In genomic region chr16:67235816-67236547, GRCh38 we compare ENCODE assay signal across 9 cellular contexts. TPM values are rescaled to one million over a fixed set of nuclear protein-coding genes. Genes with fewer than 3 reads are reported as not detected.
DNase-seq lines count a peak whose midpoint lies in the region; ATAC-seq and TF ChIP-seq lines count a peak whose summit lies in the region.
"Had no signal": no experiment of that assay in that cellular context is flagged by ENCODE, and none has a peak within 500 bp of the region (broad histone marks: within the 10 kb centered on the region; RNA-seq: fewer than 3 reads in every experiment).

No MANE protein-coding gene starts in this region.

- WGBS in mesendoderm (ENCODE audit: extremely low coverage, insufficient coverage, low lambda C conversion rate) = no CpG with 5 or more reads among the region's 17 CpGs

- peak in 3 of 7 experiments; percentile 18 to 48 (median 33) for DNase-seq in CD8-positive, alpha-beta T cell
- peak; percentile 28 to 35 for DNase-seq in activated T-helper 1 cell treated with anti-CD3 and anti-CD28 coated beads, Interleukin-2, amount 50 U/mL, for 16 hours (ENCODE audit: low read depth in 1 of 2, low spot score in 1 of 2)
- DNase-seq in naive thymus-derived CD8-positive, alpha-beta T cell = no peak
- DNase-seq in mesendoderm (no peak), GM19238 (ENCODE audit: insufficient read length, low spot score) (no peak), mesenteric fat pad (ENCODE audit: low spot score) (no peak)
- DNase-seq: GF-D8 had no signal

- POLR2A ChIA-PET in CD8-positive, alpha-beta T cell (lab: Charles Lee) = no interaction called here
- POLR2A ChIA-PET in naive thymus-derived CD8-positive, alpha-beta T cell (lab: Charles Lee) = interaction anchor here (0.8 kb wide), 1 partner anchor 9 kb away, joined by 3 read pairs; the partner anchor contains the start of gene TMEM208

- no peaks in the 10 kb centered on the region for H3K4me1 ChIP-seq in CD8-positive, alpha-beta T cell (ENCODE audit: insufficient read depth, low read length)
- H3K4me1 ChIP-seq in KMS-11 (ENCODE audit: low read depth, poor library complexity, severe bottlenecking) = peaks cover 7% of the 10 kb centered on the region
- H3K4me1 ChIP-seq in mesendoderm (ENCODE audit: control insufficient read depth, low read depth, low read length) = peaks cover 3% of the 10 kb centered on the region

- no peak overlapping the region for H3K4me3 ChIP-seq in CD8-positive, alpha-beta T cell (ENCODE audit: low read depth, low read length)
- no peak overlapping the region for H3K4me3 ChIP-seq in KMS-11 (IDR thresholded peaks at IDR 0.05; ENCODE audit: insufficient read depth, low read depth, low read length)
- H3K4me3 ChIP-seq in mesendoderm (ENCODE audit: low read length) = no peak overlapping the region

- no peaks in the 10 kb centered on the region for H4K20me1 ChIP-seq in KMS-11 (ENCODE audit: insufficient read depth)

- H3K79me2 ChIP-seq in KMS-11 (ENCODE audit: insufficient read depth, low read depth) (peaks cover 5% of the 10 kb centered on the region; the same call in 1 of the 2 replicates), mesendoderm (ENCODE audit: control insufficient read depth, insufficient read depth, low read length) (no peaks in the 10 kb centered on the region)

- H3K9me3 Mint-ChIP-seq in CD8-positive, alpha-beta T cell = no peaks in the 10 kb centered on the region
- H3K9me3 Mint-ChIP-seq in naive thymus-derived CD8-positive, alpha-beta T cell = no peaks in the 10 kb centered on the region

- no peaks in the 10 kb centered on the region for H3K27me3 ChIP-seq in CD8-positive, alpha-beta T cell (ENCODE audit: insufficient read depth, low read length)
- no peaks in the 10 kb centered on the region for H3K27me3 ChIP-seq in KMS-11 (ENCODE audit: insufficient read depth, low read depth)
- H3K27me3 ChIP-seq in mesendoderm (ENCODE audit: insufficient read depth, low read length, poor library complexity) = no peaks in the 10 kb centered on the region

- no peak overlapping the region for H4K8ac ChIP-seq in mesendoderm (ENCODE audit: low read depth, low read length)

- no peaks in the 10 kb centered on the region for H3K27me3 Mint-ChIP-seq in CD8-positive, alpha-beta T cell (ENCODE audit: low read depth)
- H3K27me3 Mint-ChIP-seq in naive thymus-derived CD8-positive, alpha-beta T cell = no peaks in the 10 kb centered on the region

- no peak overlapping the region for H3K4ac ChIP-seq in mesendoderm (ENCODE audit: low read depth, low read length)

- H3K18ac ChIP-seq in mesendoderm (ENCODE audit: low read length) = no peak overlapping the region

- no peak overlapping the region for H3K56ac ChIP-seq in mesendoderm (ENCODE audit: low read length)

- CTCF ChIA-PET in CD8-positive, alpha-beta T cell (lab: Charles Lee) = no interaction called here

- peaks cover 4% of the 10 kb centered on the region for H3K4me1 Mint-ChIP-seq in CD8-positive, alpha-beta T cell (ENCODE audit: low read depth)
- H3K4me1 Mint-ChIP-seq in naive thymus-derived CD8-positive, alpha-beta T cell = peaks cover 3 to 7% (median 4%) of the 10 kb centered on the region in 4 donors

- H2BK5ac ChIP-seq in mesendoderm (ENCODE audit: low read length) = no peak overlapping the region

- H3K23ac ChIP-seq in mesendoderm (ENCODE audit: low read length) = no peak overlapping the region

- H3K9me3 ChIP-seq in CD8-positive, alpha-beta T cell (ENCODE audit: low read length) = no peaks in the 10 kb centered on the region

- peak overlapping the region; percentile 77 for H3K27ac Mint-ChIP-seq in CD8-positive, alpha-beta T cell
- H3K27ac Mint-ChIP-seq in naive thymus-derived CD8-positive, alpha-beta T cell = peak overlapping the region in 8 of 10 donors; percentile 59 to 88 (median 76)

- H2BK15ac ChIP-seq in mesendoderm (replicated peaks; ENCODE audit: low read depth) = no peak overlapping the region

- peaks cover 20% of the 10 kb centered on the region for H3K36me3 ChIP-seq in CD8-positive, alpha-beta T cell (ENCODE audit: insufficient read depth, low read length)
- H3K36me3 ChIP-seq in KMS-11 (ENCODE audit: insufficient read depth) = no peaks in the 10 kb centered on the region
- H3K36me3 ChIP-seq in mesendoderm (ENCODE audit: control insufficient read depth, insufficient read depth, low read length) = peaks cover 16% of the 10 kb centered on the region

- H2AK5ac ChIP-seq in mesendoderm (ENCODE audit: low read length) = no peak overlapping the region

- no peak overlapping the region for H3K27ac ChIP-seq in CD8-positive, alpha-beta T cell (ENCODE audit: low read depth, low read length)
- H3K27ac ChIP-seq in KMS-11 (peak overlapping the region; percentile 83), mesendoderm (ENCODE audit: low read depth, low read length) (no peak overlapping the region)

- H3K79me1 ChIP-seq in mesendoderm (ENCODE audit: low read length) = no peaks in the 10 kb centered on the region

- no peak overlapping the region for H4K5ac ChIP-seq in mesendoderm (ENCODE audit: low read length)

- H2AFZ ChIP-seq in KMS-11 (ENCODE audit: low read depth) = peak overlapping the region; percentile 23; the same call in 1 of the 2 replicates

- H3K9ac ChIP-seq in KMS-11 (peak overlapping the region; percentile 77), mesendoderm (ENCODE audit: low read length) (no peak overlapping the region)

- no peak overlapping the region for H3K4me3 Mint-ChIP-seq in CD8-positive, alpha-beta T cell
- peak overlapping the region in 4 of 10 donors; percentile 12 to 58 (median 44) for H3K4me3 Mint-ChIP-seq in naive thymus-derived CD8-positive, alpha-beta T cell

- H3K4me2 ChIP-seq in KMS-11 (peak overlapping the region; percentile 88), mesendoderm (ENCODE audit: low read length) (no peak overlapping the region)

- no peak for TF ChIP-seq CTCF in CD8-positive, alpha-beta T cell (IDR thresholded peaks at IDR 0.05)
- no peak for TF ChIP-seq CTCF in KMS-11 (conservative IDR thresholded peaks at IDR 0.05; ENCODE audit: low read depth, low read length)

- H3K36me3 Mint-ChIP-seq in CD8-positive, alpha-beta T cell = peaks cover 61% of the 10 kb centered on the region
- H3K36me3 Mint-ChIP-seq in naive thymus-derived CD8-positive, alpha-beta T cell = peaks cover 0 to 36% (median 7%) of the 10 kb centered on the region in 3 donors

- ATAC-seq in CD8-positive, alpha-beta T cell = peak; percentile 29
- ATAC-seq in naive thymus-derived CD8-positive, alpha-beta T cell = peak; percentile 21 to 37
- ATAC-seq in GM19455 (IDR thresholded peaks at IDR 0.05; ENCODE audit: unreplicated experiment) = no peak

- intact Hi-C loops in CD8-positive, alpha-beta T cell (cut with DNase I, micrococcal nuclease) = no loop called here

- no peak overlapping the region for H2BK120ac ChIP-seq in mesendoderm (ENCODE audit: low read depth, low read length)

RNA-seq across cellular contexts. Expression of gene TMEM208, which starts 9.1 kb away (rescaled TPM):
- total RNA-seq in CD8-positive, alpha-beta T cell = 10 to 100 TPM; 37.1 to 44.7 TPM
- total RNA-seq in naive thymus-derived CD8-positive, alpha-beta T cell = 10 to 100 TPM; 40.0 to 40.2 TPM
- 10 to 100 TPM; 65.3 to 88.4 (median 76.4) TPM for polyA plus RNA-seq in naive thymus-derived CD8-positive, alpha-beta T cell
- 37.1 TPM for polyA plus RNA-seq in mesendoderm (2013, experiment 1 of 2)
- polyA plus RNA-seq in mesendoderm (2013, experiment 2 of 2) = 34.1 TPM
- total RNA-seq in mesenteric fat pad = 36.5 TPM

RNA-seq across cellular contexts. Expression of gene FHOD1, which starts 11.3 kb away (rescaled TPM):
- 10 to 100 TPM; 15.2 to 18.7 TPM for total RNA-seq in CD8-positive, alpha-beta T cell
- 10 to 100 TPM; 34.5 to 47.3 TPM for total RNA-seq in naive thymus-derived CD8-positive, alpha-beta T cell
- polyA plus RNA-seq in naive thymus-derived CD8-positive, alpha-beta T cell = 1 to 10 TPM; 1.6 to 3.0 (median 2.3) TPM
- polyA plus RNA-seq in mesendoderm (2013, experiment 1 of 2) = 37.1 TPM
- polyA plus RNA-seq in mesendoderm (2013, experiment 2 of 2) = 37.3 TPM
- total RNA-seq in mesenteric fat pad = 36.6 TPM

RNA-seq across cellular contexts. Expression of gene SLC9A5, which starts 12.8 kb away (rescaled TPM):
- total RNA-seq in CD8-positive, alpha-beta T cell = 1 to 10 TPM; 2.0 to 2.1 TPM
- total RNA-seq in naive thymus-derived CD8-positive, alpha-beta T cell = 1 to 10 TPM; 1.6 to 2.7 TPM
- under 1 TPM; 0.04 to 0.20 (median 0.19) TPM for polyA plus RNA-seq in naive thymus-derived CD8-positive, alpha-beta T cell
- 1.1 TPM for polyA plus RNA-seq in mesendoderm (2013, experiment 1 of 2)
- polyA plus RNA-seq in mesendoderm (2013, experiment 2 of 2) = 0.95 TPM
- 0.55 TPM for total RNA-seq in mesenteric fat pad

RNA-seq across cellular contexts. Expression of gene ELMO3, which starts 37.1 kb away (rescaled TPM):
- total RNA-seq in CD8-positive, alpha-beta T cell = 1 to 10 TPM; 1.3 to 1.6 TPM
- 1 to 10 TPM; 5.0 to 5.6 TPM for total RNA-seq in naive thymus-derived CD8-positive, alpha-beta T cell
- not detected for polyA plus RNA-seq in naive thymus-derived CD8-positive, alpha-beta T cell
- 2.1 TPM for polyA plus RNA-seq in mesendoderm (2013, experiment 1 of 2)
- polyA plus RNA-seq in mesendoderm (2013, experiment 2 of 2) = 2.1 TPM
- total RNA-seq in mesenteric fat pad = 1.2 TPM

RNA-seq across cellular contexts. Expression of gene PLEKHG4, which starts 43.4 kb away (rescaled TPM):
- total RNA-seq in CD8-positive, alpha-beta T cell = 10 to 100 TPM; 11.3 to 13.7 TPM
- total RNA-seq in naive thymus-derived CD8-positive, alpha-beta T cell = 10 to 100 TPM; 39.1 to 41.0 TPM
- polyA plus RNA-seq in naive thymus-derived CD8-positive, alpha-beta T cell = 10 to 100 TPM in 1 of 3 donors, 1 to 10 TPM in 2; 7.9 to 11.7 (median 8.3) TPM
- polyA plus RNA-seq in mesendoderm (2013, experiment 1 of 2) = 1.8 TPM
- polyA plus RNA-seq in mesendoderm (2013, experiment 2 of 2) = 2.0 TPM
- 4.0 TPM for total RNA-seq in mesenteric fat pad

Comparison
In these comparisons a context has a peak if more than half of its experiments do, and no peak if none do; other contexts are left out.
1. DNase-seq: peak in activated T-helper 1 cell treated with anti-CD3 and anti-CD28 coated beads, Interleukin-2, amount 50 U/mL, for 16 hours (2 of 2); none in naive thymus-derived CD8-positive, alpha-beta T cell (0 of 10), mesendoderm (single experiment), GM19238 (single experiment) and mesenteric fat pad (single experiment).